In genomic region chr11:108901359-108901758, GRCh38 we compare ENCODE assay signal across 18 cellular contexts.
DNase-seq lines count a peak whose midpoint lies in the region; ATAC-seq, FAIRE-seq and TF ChIP-seq lines count a peak whose summit lies in the region.
"Had no signal": no experiment of that assay in that cellular context is flagged by ENCODE, and none has a peak within 500 bp of the region (broad histone marks: within the 10 kb centered on the region; RNA-seq: fewer than 3 reads in every experiment).

No MANE protein-coding gene starts in this region.

- H3K4me3 Mint-ChIP-seq in osteocyte (ENCODE audit: unreplicated experiment) (no peak overlapping the region), mesothelial cell of epicardium (no peak overlapping the region)
- H3K4me3 Mint-ChIP-seq: CD14-positive monocyte; CD4-positive, alpha-beta memory T cell had no signal

- no peaks in the 10 kb centered on the region for H3K9me3 Mint-ChIP-seq in osteocyte (ENCODE audit: unreplicated experiment)
- H3K9me3 Mint-ChIP-seq in mesothelial cell of epicardium = no peaks in the 10 kb centered on the region

- no peak for TF ChIP-seq EP300 in A549 (IDR thresholded peaks at IDR 0.05)

- peak overlapping the region; percentile 27 for H3K27ac Mint-ChIP-seq in osteocyte (ENCODE audit: unreplicated experiment)
- H3K27ac Mint-ChIP-seq in mesothelial cell of epicardium = no peak overlapping the region
- H3K27ac Mint-ChIP-seq: CD14-positive monocyte; CD4-positive, alpha-beta memory T cell had no signal

- H3K4me1 ChIP-seq in A549 = peaks cover 36% of the 10 kb centered on the region
- H3K4me1 ChIP-seq: BLaER1, HAP-1 had no signal

- H3K4me1 Mint-ChIP-seq in osteocyte (ENCODE audit: unreplicated experiment) = peaks cover 51% of the 10 kb centered on the region
- peaks cover 20% of the 10 kb centered on the region for H3K4me1 Mint-ChIP-seq in mesothelial cell of epicardium

- no peak for TF ChIP-seq RAD21 in A549 (conservative IDR thresholded peaks at IDR 0.05 in 1 of 2, IDR thresholded peaks at IDR 0.05 in 1 of 2)

- H3K27me3 Mint-ChIP-seq in osteocyte (ENCODE audit: unreplicated experiment) = no peaks in the 10 kb centered on the region
- no peaks in the 10 kb centered on the region for H3K27me3 Mint-ChIP-seq in mesothelial cell of epicardium (ENCODE audit: low read depth)
- H3K27me3 Mint-ChIP-seq: CD4-positive, alpha-beta memory T cell had no signal

- CTCF ChIA-PET in A549 (lab: Yijun Ruan, JAX) = no interaction called here

- TF ChIP-seq CTCF in A549 (IDR thresholded peaks at IDR 0.05) (no peak), osteocyte (IDR thresholded peaks at IDR 0.05) (no peak), mesothelial cell of epicardium (IDR thresholded peaks at IDR 0.05; ENCODE audit: unreplicated experiment) (no peak)

- no peak overlapping the region for H3K4me3 ChIP-seq in A549
- H3K4me3 ChIP-seq: BLaER1, GM12878, GM23248, HAP-1 had no signal

- 87% methylated on average over 3 of the region's 3 CpGs for WGBS in A549 (ENCODE audit: missing lambda C conversion rate)

- peaks cover 8% of the 10 kb centered on the region for H3K36me3 Mint-ChIP-seq in osteocyte (ENCODE audit: unreplicated experiment)
- H3K36me3 Mint-ChIP-seq in mesothelial cell of epicardium = peaks cover 3% of the 10 kb centered on the region

- DNase-seq in A549 (ENCODE audit: low read depth in 1 of 2, low spot score in 1 of 2) = no peak
- peak; percentile 12 for DNase-seq in HT-29 (ENCODE audit: low spot score)
- peak; percentile 52 for DNase-seq in foreskin melanocyte
- DNase-seq in osteocyte (ENCODE audit: extremely low spot score, unreplicated experiment) = no peak
- DNase-seq in GM12892 (ENCODE audit: insufficient read length) = no peak
- DNase-seq in mesothelial cell of epicardium (ENCODE audit: low spot score in 2 of 2, unreplicated experiment in 2 of 2) = no peak
- DNase-seq: CD4-positive, alpha-beta memory T cell; DMS79 treated with DMSO at 0.1 percent for 48 hours; EL; GM23248 had no signal

- peak overlapping the region; percentile 44; the same call in 1 of the 3 replicates for H3K4me2 ChIP-seq in A549
- H3K4me2 ChIP-seq: BLaER1 had no signal

- no peak for FAIRE-seq in A549 (lab: Jason Lieb, UNC)
- no peak for FAIRE-seq in GM12892 (lab: Jason Lieb, UNC)
- FAIRE-seq: GM12878, GM19239, HepG2 had no signal

- TF ChIP-seq POLR2A in A549 (IDR thresholded peaks at IDR 0.05; ENCODE audit: low read length) = no peak
- TF ChIP-seq POLR2A in GM12892 (IDR thresholded peaks at IDR 0.05; ENCODE audit: low read depth, low read length) = no peak

- POLR2A ChIA-PET in A549 (lab: Yijun Ruan, JAX) = no interaction called here

- ATAC-seq in A549 = no peak
- no peak for ATAC-seq in HG02884 (IDR thresholded peaks at IDR 0.05; ENCODE audit: unreplicated experiment)
- ATAC-seq: GM12878 had no signal

- peaks cover 3% of the 10 kb centered on the region; the same call in 1 of the 3 replicates for H3K9me3 ChIP-seq in A549
- H3K9me3 ChIP-seq: BLaER1, HAP-1 had no signal

- no peak overlapping the region for H3K27ac ChIP-seq in A549
- H3K27ac ChIP-seq: 22Rv1, BLaER1, GM23248 had no signal

TF ChIP-seq in A549, 52 proteins besides CTCF, POLR2A, EP300 and RAD21:
- TF ChIP-seq FOXS1 (CRISPR knock-in tag; IDR thresholded peaks at IDR 0.05) = no peak
- TF ChIP-seq, protein P1, sequence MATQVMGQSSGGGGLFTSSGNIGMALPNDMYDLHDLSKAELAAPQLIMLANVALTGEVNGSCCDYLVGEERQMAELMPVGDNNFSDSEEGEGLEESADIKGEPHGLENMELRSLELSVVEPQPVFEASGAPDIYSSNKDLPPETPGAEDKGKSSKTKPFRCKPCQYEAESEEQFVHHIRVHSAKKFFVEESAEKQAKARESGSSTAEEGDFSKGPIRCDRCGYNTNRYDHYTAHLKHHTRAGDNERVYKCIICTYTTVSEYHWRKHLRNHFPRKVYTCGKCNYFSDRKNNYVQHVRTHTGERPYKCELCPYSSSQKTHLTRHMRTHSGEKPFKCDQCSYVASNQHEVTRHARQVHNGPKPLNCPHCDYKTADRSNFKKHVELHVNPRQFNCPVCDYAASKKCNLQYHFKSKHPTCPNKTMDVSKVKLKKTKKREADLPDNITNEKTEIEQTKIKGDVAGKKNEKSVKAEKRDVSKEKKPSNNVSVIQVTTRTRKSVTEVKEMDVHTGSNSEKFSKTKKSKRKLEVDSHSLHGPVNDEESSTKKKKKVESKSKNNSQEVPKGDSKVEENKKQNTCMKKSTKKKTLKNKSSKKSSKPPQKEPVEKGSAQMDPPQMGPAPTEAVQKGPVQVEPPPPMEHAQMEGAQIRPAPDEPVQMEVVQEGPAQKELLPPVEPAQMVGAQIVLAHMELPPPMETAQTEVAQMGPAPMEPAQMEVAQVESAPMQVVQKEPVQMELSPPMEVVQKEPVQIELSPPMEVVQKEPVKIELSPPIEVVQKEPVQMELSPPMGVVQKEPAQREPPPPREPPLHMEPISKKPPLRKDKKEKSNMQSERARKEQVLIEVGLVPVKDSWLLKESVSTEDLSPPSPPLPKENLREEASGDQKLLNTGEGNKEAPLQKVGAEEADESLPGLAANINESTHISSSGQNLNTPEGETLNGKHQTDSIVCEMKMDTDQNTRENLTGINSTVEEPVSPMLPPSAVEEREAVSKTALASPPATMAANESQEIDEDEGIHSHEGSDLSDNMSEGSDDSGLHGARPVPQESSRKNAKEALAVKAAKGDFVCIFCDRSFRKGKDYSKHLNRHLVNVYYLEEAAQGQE (IDR thresholded peaks at IDR 0.05) = no peak
- TF ChIP-seq MYC (IDR thresholded peaks at IDR 0.05; ENCODE audit: borderline replicate concordance, low read length) = no peak
- TF ChIP-seq ZFP36 (IDR thresholded peaks at IDR 0.05; ENCODE audit: borderline replicate concordance, partially characterized antibody) = no peak
- no peak for TF ChIP-seq HDAC2 (IDR thresholded peaks at IDR 0.05)
- no peak for TF ChIP-seq ZNF302 (CRISPR knock-in tag; IDR thresholded peaks at IDR 0.05)
- TF ChIP-seq PBX3 (IDR thresholded peaks at IDR 0.05) = no peak
- TF ChIP-seq RARB (CRISPR knock-in tag; IDR thresholded peaks at IDR 0.05) = no peak
- no peak for TF ChIP-seq EHMT2 (IDR thresholded peaks at IDR 0.05; ENCODE audit: low read depth)
- no peak for TF ChIP-seq PHF8 (IDR thresholded peaks at IDR 0.05; ENCODE audit: borderline replicate concordance, low read depth)
- TF ChIP-seq, protein P2, sequence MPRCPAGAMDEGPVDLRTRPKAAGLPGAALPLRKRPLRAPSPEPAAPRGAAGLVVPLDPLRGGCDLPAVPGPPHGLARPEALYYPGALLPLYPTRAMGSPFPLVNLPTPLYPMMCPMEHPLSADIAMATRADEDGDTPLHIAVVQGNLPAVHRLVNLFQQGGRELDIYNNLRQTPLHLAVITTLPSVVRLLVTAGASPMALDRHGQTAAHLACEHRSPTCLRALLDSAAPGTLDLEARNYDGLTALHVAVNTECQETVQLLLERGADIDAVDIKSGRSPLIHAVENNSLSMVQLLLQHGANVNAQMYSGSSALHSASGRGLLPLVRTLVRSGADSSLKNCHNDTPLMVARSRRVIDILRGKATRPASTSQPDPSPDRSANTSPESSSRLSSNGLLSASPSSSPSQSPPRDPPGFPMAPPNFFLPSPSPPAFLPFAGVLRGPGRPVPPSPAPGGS (IDR thresholded peaks at IDR 0.05) = no peak
- no peak for TF ChIP-seq POLR2AphosphoS2 (conservative IDR thresholded peaks at IDR 0.05; ENCODE audit: low read length)
- TF ChIP-seq HOXB5 (CRISPR knock-in tag; IDR thresholded peaks at IDR 0.05) = no peak
- TF ChIP-seq NPAS2 (CRISPR knock-in tag; IDR thresholded peaks at IDR 0.05; ENCODE audit: borderline replicate concordance) = no peak
- TF ChIP-seq SREBF2 (IDR thresholded peaks at IDR 0.05) = no peak
- TF ChIP-seq GATA3 (IDR thresholded peaks at IDR 0.05; ENCODE audit: borderline replicate concordance) = no peak
- TF ChIP-seq FOSL2 (IDR thresholded peaks at IDR 0.05) = no peak
- no peak for TF ChIP-seq FOSL2 (CRISPR knock-in tag; IDR thresholded peaks at IDR 0.05)
- no peak for TF ChIP-seq MAFK (IDR thresholded peaks at IDR 0.05; ENCODE audit: partially characterized antibody)

Comparison
In these comparisons a context has a peak if more than half of its experiments do, and no peak if none do; other contexts are left out.
1. DNase-seq: peak in HT-29 (single experiment) and foreskin melanocyte (single experiment); none in A549 (0 of 2), osteocyte (single experiment), GM12892 (single experiment) and mesothelial cell of epicardium (0 of 2).